In the genomic region with DNA sequence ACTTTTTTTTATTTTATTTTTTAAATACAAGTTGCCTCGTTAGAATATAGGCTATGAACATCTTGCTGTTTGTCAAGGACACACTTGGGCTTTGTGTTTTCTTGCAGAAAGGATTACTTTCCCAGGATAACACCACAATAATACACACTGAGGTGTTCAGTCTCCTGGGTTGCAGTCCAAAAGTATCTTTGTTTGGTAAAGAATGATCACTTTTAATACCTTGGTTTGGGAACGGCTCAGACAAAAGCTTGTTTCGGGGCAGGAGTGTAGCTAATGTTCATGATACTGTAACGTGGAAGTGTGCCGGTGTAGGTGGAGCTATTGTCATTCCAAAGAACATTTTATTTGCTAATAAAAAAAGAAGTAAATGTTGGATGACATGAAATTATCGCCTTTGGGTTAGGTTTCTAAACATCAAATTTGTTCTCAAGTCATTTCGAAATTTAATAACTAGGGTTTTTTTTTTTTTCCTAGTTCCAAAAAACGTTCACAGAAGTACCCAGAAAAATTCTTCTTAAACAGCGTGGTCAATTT, we compare ENCODE assay signal across 8 cellular contexts. TPM values are rescaled to one million over a fixed set of nuclear protein-coding genes. Genes with fewer than 3 reads are reported as not detected.
A peak's percentile ranks its signal among the peaks of the same experiment; 100 is the strongest.
DNase-seq lines count a peak whose midpoint lies in the region; ATAC-seq and TF ChIP-seq lines count a peak whose summit lies in the region.

No MANE protein-coding gene starts in this region.

- H3K36me3 ChIP-seq in ascending aorta, result peaks cover 3 to 18% of the 10 kb centered on the region in 2 donors
- H3K36me3 ChIP-seq in upper lobe of left lung, result peaks cover 0 to 25% (median under 1%) of the 10 kb centered on the region in 4 donors

- H3K4me3 Mint-ChIP-seq in activated naive CD4-positive, alpha-beta T cell treated with anti-CD3 and anti-CD28 coated beads for 36 hours, result peak overlapping the region; percentile 78

- TF ChIP-seq POLR2A in lower leg skin (IDR thresholded peaks at IDR 0.05) (no peak), upper lobe of left lung (IDR thresholded peaks at IDR 0.05) (no peak)

- peaks cover 17 to 50% of the 10 kb centered on the region in 2 donors for H3K4me1 ChIP-seq in ascending aorta
- peaks cover 58 to 65% (median 59%) of the 10 kb centered on the region in 4 donors for H3K4me1 ChIP-seq in upper lobe of left lung

- WGBS in lower leg skin, 2 donors, result 8 to 9% methylated on average over 9 of the region's 9 CpGs
- WGBS in upper lobe of left lung, 2 donors, result 10 to 11% methylated on average over 9 of the region's 9 CpGs

- no peak for DNase-seq in activated naive CD4-positive, alpha-beta T cell treated with anti-CD3 and anti-CD28 coated beads for 36 hours
- no peak for DNase-seq in activated naive CD4-positive, alpha-beta T cell treated with anti-CD3 and anti-CD28 coated beads, Interleukin-2, amount 50 U/mL, for 16 hours
- DNase-seq in ascending aorta (ENCODE audit: low spot score in 2 of 2) (no peak), lower leg skin (ENCODE audit: low spot score in 2 of 2) (no peak), upper lobe of left lung (no peak), superior temporal gyrus (ENCODE audit: extremely low spot score) (no peak)

- H3K27ac Mint-ChIP-seq in activated naive CD4-positive, alpha-beta T cell treated with anti-CD3 and anti-CD28 coated beads for 36 hours, result peak overlapping the region; percentile 88

- H3K4me1 Mint-ChIP-seq in activated naive CD4-positive, alpha-beta T cell treated with anti-CD3 and anti-CD28 coated beads for 36 hours (ENCODE audit: low read depth), result peaks cover 51% of the 10 kb centered on the region

- H3K36me3 Mint-ChIP-seq in activated naive CD4-positive, alpha-beta T cell treated with anti-CD3 and anti-CD28 coated beads for 36 hours (ENCODE audit: low read depth), result peaks cover 27% of the 10 kb centered on the region

- no peaks in the 10 kb centered on the region for H3K27me3 Mint-ChIP-seq in activated naive CD4-positive, alpha-beta T cell treated with anti-CD3 and anti-CD28 coated beads for 36 hours (ENCODE audit: low read depth)

- CTCF ChIA-PET in activated naive CD4-positive, alpha-beta T cell treated with anti-CD3 and anti-CD28 coated beads for 36 hours (lab: Charles Lee), result interaction anchor here (0.6 to 1.5 kb wide), 7 partner anchors 8 to 333 kb away, joined by 3 to 13 read pairs (median 4); no protein-coding TSS in a partner anchor

- no peaks in the 10 kb centered on the region for H3K27me3 ChIP-seq in ascending aorta
- no peaks in the 10 kb centered on the region for H3K27me3 ChIP-seq in upper lobe of left lung

- H3K9me3 ChIP-seq in ascending aorta, result no peaks in the 10 kb centered on the region
- H3K9me3 ChIP-seq in upper lobe of left lung, result no peaks in the 10 kb centered on the region

- H3K9me3 Mint-ChIP-seq in activated naive CD4-positive, alpha-beta T cell treated with anti-CD3 and anti-CD28 coated beads for 36 hours, result no peaks in the 10 kb centered on the region

- TF ChIP-seq CTCF in ascending aorta (IDR thresholded peaks at IDR 0.05) (no peak), lower leg skin (IDR thresholded peaks at IDR 0.05) (no peak), upper lobe of left lung (IDR thresholded peaks at IDR 0.05) (no peak)

- no peak for ATAC-seq in upper lobe of left lung (ENCODE audit: low FRiP score in 2 of 2)
- no peak for ATAC-seq in GM19328 (IDR thresholded peaks at IDR 0.05; ENCODE audit: unreplicated experiment)
- no peak for ATAC-seq in GM21619 (IDR thresholded peaks at IDR 0.05; ENCODE audit: unreplicated experiment)

- H3K27ac ChIP-seq in ascending aorta, result peak overlapping the region; percentile 87 to 90
- H3K27ac ChIP-seq in upper lobe of left lung, result peak overlapping the region; percentile 94 to 99 (median 95)

- intact Hi-C loops in activated naive CD4-positive, alpha-beta T cell treated with anti-CD3 and anti-CD28 coated beads for 36 hours (cut with micrococcal nuclease), result loop anchor here (2.0 to 5.0 kb wide), 3 partner anchors 107 to 598 kb away; a partner anchor contains a TSS
- intact Hi-C loops in ascending aorta (cut with DNase I) (loop anchor here (2.0 kb wide), 2 partner anchors 91 to 107 kb away; no protein-coding TSS in a partner anchor), lower leg skin (cut with DNase I; ENCODE audit: low total_unique reads) (no loop called here)

- TF ChIP-seq EP300 in upper lobe of left lung (IDR thresholded peaks at IDR 0.05), result no peak

- peak overlapping the region; percentile 70 to 99 for H3K4me3 ChIP-seq in ascending aorta
- H3K4me3 ChIP-seq in lower leg skin (ENCODE audit: low read depth, poor library complexity, severe bottlenecking), result peak overlapping the region; percentile 83
- peak overlapping the region; percentile 61 to 98 (median 90) for H3K4me3 ChIP-seq in upper lobe of left lung

RNA-seq across cellular contexts. Expression of a gene that starts 1.2 kb away (rescaled TPM):
- total RNA-seq in activated naive CD4-positive, alpha-beta T cell treated with anti-CD3 and anti-CD28 coated beads for 36 hours, result 100 to 1,000 TPM; 492 to 518 TPM
- total RNA-seq in ascending aorta (150 TPM), lower leg skin (100 to 1,000 TPM; 259 to 321 (median 296) TPM), upper lobe of left lung (100 to 1,000 TPM; 123 to 238 (median 203) TPM)

RNA-seq across cellular contexts. Expression of a gene that starts 34.5 kb away (rescaled TPM):
- 1 to 10 TPM; 2.4 to 2.6 TPM for total RNA-seq in activated naive CD4-positive, alpha-beta T cell treated with anti-CD3 and anti-CD28 coated beads for 36 hours
- total RNA-seq in ascending aorta (1.5 TPM), lower leg skin (1 to 10 TPM in 3 of 4 donors, under 1 TPM in 1; 0.88 to 2.4 (median 1.5) TPM), upper lobe of left lung (10 to 100 TPM; 15.2 to 77.1 (median 34.7) TPM)
